Comparison of ENCODE assay signal across 1 cellular context in the genomic region with DNA sequence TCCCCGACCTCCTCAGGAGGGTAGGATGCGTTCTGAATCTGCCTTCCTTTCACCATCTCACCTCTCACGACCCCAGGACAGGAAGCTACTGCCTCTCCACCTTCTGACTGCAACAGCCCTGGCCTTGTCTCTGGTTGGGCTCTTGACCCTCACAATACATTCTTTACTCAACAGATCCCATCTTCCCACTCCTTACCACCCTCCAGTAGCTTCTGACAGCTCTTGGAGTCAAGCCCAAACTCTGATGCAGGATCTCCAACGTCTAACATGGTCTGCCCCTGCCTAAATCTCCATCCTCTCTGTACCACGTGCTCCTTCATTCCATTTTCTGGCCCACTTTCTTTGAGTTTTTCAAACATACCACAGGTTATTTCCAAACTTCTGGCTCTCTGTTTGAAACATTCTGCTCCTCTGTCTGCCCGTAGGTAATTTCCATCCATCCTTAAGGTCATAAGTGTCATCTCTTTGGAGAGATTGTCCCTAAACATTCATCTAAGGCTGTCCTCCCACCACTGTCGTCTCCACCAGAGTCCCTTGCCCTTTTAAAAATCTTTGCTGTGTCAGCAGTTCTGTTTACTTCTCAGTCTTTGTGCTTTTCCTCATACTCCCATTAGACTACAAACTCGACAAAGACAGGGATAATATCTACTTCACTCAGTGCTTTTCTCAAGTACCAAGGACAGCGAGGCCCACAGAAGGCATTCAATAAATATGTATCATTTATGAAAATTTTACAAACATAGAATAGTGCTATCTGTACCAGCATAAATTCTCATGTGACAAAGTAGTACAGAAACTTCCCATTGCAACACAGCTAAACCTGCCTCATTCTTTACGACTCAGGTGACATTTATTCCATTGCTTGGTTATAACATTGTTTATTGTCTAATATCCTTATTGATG.
TF ChIP-seq lines count a peak whose summit lies in the region.

No MANE protein-coding gene starts in this region.

TF ChIP-seq in A549, 52 proteins besides CTCF, POLR2A, EP300 and RAD21 (continued from another document):
- no peak for TF ChIP-seq POLR2AphosphoS2 (conservative IDR thresholded peaks at IDR 0.05; ENCODE audit: low read length)
- TF ChIP-seq MAFK (IDR thresholded peaks at IDR 0.05; ENCODE audit: partially characterized antibody) = peak; percentile 98
- TF ChIP-seq HDAC2 (IDR thresholded peaks at IDR 0.05) = no peak
- no peak for TF ChIP-seq RFX5 (IDR thresholded peaks at IDR 0.05)
- peak; percentile 55 for TF ChIP-seq REST (IDR thresholded peaks at IDR 0.05)
